11 cellular contexts compared by ENCODE assay signal in the genomic region with DNA sequence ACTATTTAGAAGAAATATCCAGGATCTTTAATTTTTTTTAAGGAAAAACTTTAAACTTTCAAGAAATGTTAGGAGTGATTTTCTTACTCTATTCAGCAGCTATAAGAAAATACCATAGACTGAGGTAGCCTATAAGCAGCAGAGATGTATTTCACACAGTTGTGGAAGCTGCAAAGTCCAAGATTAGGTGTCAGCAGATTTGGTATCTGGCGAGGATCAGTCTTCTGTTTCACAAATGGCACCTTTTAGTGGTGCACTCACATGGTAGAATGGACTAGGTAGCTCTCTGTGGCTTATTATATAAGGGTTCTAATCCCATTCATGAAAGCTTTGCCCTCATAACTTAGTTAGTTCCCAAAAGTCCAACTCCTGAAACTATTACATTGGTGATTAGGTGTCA.
"Had no signal": no experiment of that assay in that cellular context is flagged by ENCODE, and none has a peak within 500 bp of the region (broad histone marks: within the 10 kb centered on the region; RNA-seq: fewer than 3 reads in every experiment).

No MANE protein-coding gene starts in this region.

- DNase-seq: GM23248, GOT3, H7, H9, HCEC 1CT, HFFc6 had no signal

- H3K4me2 ChIP-seq: GM23338 had no signal

- H3K4me1 ChIP-seq: HAP-1 had no signal

- H2AFZ ChIP-seq: GM23248, GM23338 had no signal

- H3K9ac ChIP-seq: GM23248 had no signal

- H3K4me3 ChIP-seq: GM23248, GM23338, HAP-1 had no signal

- H3K27ac ChIP-seq: GM23248 had no signal

- FAIRE-seq: H1, H54 had no signal

- H3K36me3 ChIP-seq: HAP-1 had no signal

- ATAC-seq: GM23338, HCT116 had no signal
